1 cellular context compared by ENCODE assay signal in genomic region chr12:50265770-50266524, GRCh38.
TF ChIP-seq lines count a peak whose summit lies in the region.

No MANE protein-coding gene starts in this region.

TF ChIP-seq in WTC11, 78 proteins besides CTCF, POLR2A, EP300 and RAD21 (continued from another document):
- no peak for TF ChIP-seq FOXP4 (CRISPR knock-in tag; IDR thresholded peaks at IDR 0.05)
